Comparison of ENCODE assay signal across 13 cellular contexts in the genomic region with DNA sequence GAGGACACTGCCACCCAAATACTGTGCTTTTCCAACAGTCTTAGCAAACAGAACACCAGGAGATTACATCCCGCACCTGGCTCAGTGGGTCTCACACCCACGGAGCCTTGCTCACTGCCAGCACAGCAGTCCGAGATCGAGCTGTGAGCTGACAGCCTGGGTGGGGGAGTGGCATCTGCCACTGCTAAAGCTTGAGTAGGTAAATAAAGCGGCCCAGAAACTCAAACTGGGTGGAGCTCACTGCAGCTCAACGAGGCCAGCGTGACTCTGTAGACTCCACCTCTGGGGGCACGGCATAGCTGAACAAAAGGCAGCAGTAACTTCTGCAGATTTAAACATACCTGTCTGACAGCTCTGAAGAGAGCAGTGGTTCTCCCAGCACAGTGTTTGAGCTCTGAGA. TPM values are rescaled to one million over a fixed set of nuclear protein-coding genes. Genes with fewer than 3 reads are reported as not detected.
DNase-seq lines count a peak whose midpoint lies in the region; ATAC-seq and TF ChIP-seq lines count a peak whose summit lies in the region.
"Had no signal": no experiment of that assay in that cellular context is flagged by ENCODE, and none has a peak within 500 bp of the region (broad histone marks: within the 10 kb centered on the region; RNA-seq: fewer than 3 reads in every experiment).

No MANE protein-coding gene starts in this region.

- H3K36me3 Mint-ChIP-seq in WTC11, result no peaks in the 10 kb centered on the region
- no peaks in the 10 kb centered on the region for H3K36me3 Mint-ChIP-seq in HFFc6 (ENCODE audit: low read depth)
- H3K36me3 Mint-ChIP-seq in T-cell, result no peaks in the 10 kb centered on the region
- H3K36me3 Mint-ChIP-seq: activated naive CD8-positive, alpha-beta T cell treated with anti-CD3 and anti-CD28 coated beads for 36 hours had no signal

- H3K4me1 Mint-ChIP-seq in WTC11 (peaks cover 12% of the 10 kb centered on the region), HFFc6 (ENCODE audit: low read depth) (no peaks in the 10 kb centered on the region), T-cell (no peaks in the 10 kb centered on the region)
- H3K4me1 Mint-ChIP-seq: activated naive CD8-positive, alpha-beta T cell treated with anti-CD3 and anti-CD28 coated beads for 36 hours had no signal

- peaks cover 3% of the 10 kb centered on the region; the same call in 1 of the 2 replicates for H3K9me3 Mint-ChIP-seq in WTC11
- H3K9me3 Mint-ChIP-seq in HFFc6, result no peaks in the 10 kb centered on the region
- no peaks in the 10 kb centered on the region for H3K9me3 Mint-ChIP-seq in T-cell
- H3K9me3 Mint-ChIP-seq: activated B cell treated with CpG ODN at 0.5 μM for 24 hours; activated naive CD8-positive, alpha-beta T cell treated with anti-CD3 and anti-CD28 coated beads for 36 hours had no signal

- peak; percentile 10 for DNase-seq in SIG-M5 treated with dmso at 0.1 percent for 504 hours (lab: John Stamatoyannopoulos, UW; ENCODE audit: unreplicated experiment)
- DNase-seq in SIG-M5 (lab: John Stamatoyannopoulos, UW), result no peak
- DNase-seq in WTC11 (ENCODE audit: low spot score), result no peak
- peak in 2 of 3 donors; percentile 52 to 59 for DNase-seq in right lobe of liver
- no peak for DNase-seq in HFFc6
- no peak for DNase-seq in cerebellum (ENCODE audit: low spot score)
- no peak for DNase-seq in T-cell
- DNase-seq: activated B cell treated with CpG ODN at 0.5 μM for 24 hours; activated naive CD8-positive, alpha-beta T cell treated with anti-CD3 and anti-CD28 coated beads for 36 hours; glutamatergic neuron had no signal

- no peak overlapping the region for H3K4me3 ChIP-seq in right lobe of liver

- WGBS in right lobe of liver (ENCODE audit: insufficient coverage, low coverage, low lambda C conversion rate, missing lambda C conversion rate), result no CpG with 5 or more reads among the region's 8 CpGs

- no peaks in the 10 kb centered on the region for H3K4me1 ChIP-seq in right lobe of liver

- intact Hi-C loops in right lobe of liver (cut with DNase I), result no loop called here

- TF ChIP-seq CTCF in WTC11 (IDR thresholded peaks at IDR 0.05), result no peak
- TF ChIP-seq CTCF in right lobe of liver (IDR thresholded peaks at IDR 0.05), result no peak
- TF ChIP-seq CTCF in HFFc6 (IDR thresholded peaks at IDR 0.05), result no peak

- POLR2A ChIA-PET in WTC11 (lab: Charles Lee), result no interaction called here
- POLR2A ChIA-PET in T-cell (lab: Charles Lee), result no interaction called here

- H3K27me3 Mint-ChIP-seq in WTC11 (ENCODE audit: low read depth), result no peaks in the 10 kb centered on the region; the same call in 1 of the 2 replicates
- peaks cover 8% of the 10 kb centered on the region for H3K27me3 Mint-ChIP-seq in HFFc6 (ENCODE audit: insufficient read depth)
- peaks cover 5 to 9% of the 10 kb centered on the region in 2 donors for H3K27me3 Mint-ChIP-seq in T-cell

- H3K27me3 ChIP-seq in right lobe of liver, result no peaks in the 10 kb centered on the region
- H3K27me3 ChIP-seq: neutrophil had no signal

- H3K4me3 Mint-ChIP-seq in WTC11, result no peak overlapping the region
- no peak overlapping the region for H3K4me3 Mint-ChIP-seq in HFFc6
- H3K4me3 Mint-ChIP-seq in T-cell, result no peak overlapping the region
- H3K4me3 Mint-ChIP-seq: activated B cell treated with CpG ODN at 0.5 μM for 24 hours; activated naive CD8-positive, alpha-beta T cell treated with anti-CD3 and anti-CD28 coated beads for 36 hours had no signal

- peak; percentile 32; the same call in 1 of the 2 replicates for ATAC-seq in WTC11
- ATAC-seq in right lobe of liver, result peak; percentile 60 to 95 (median 67)
- no peak for ATAC-seq in T-cell (replicated peaks in 1 of 4)
- no peak for ATAC-seq in GM21367 (IDR thresholded peaks at IDR 0.05; ENCODE audit: unreplicated experiment)

- CTCF ChIA-PET in WTC11 (lab: Charles Lee), result interaction anchor here (0.9 to 1.4 kb wide), 3 partner anchors 23 to 30 kb away, joined by 3 read pairs; no protein-coding TSS in a partner anchor
- CTCF ChIA-PET in T-cell (lab: Charles Lee), result no interaction called here

- H3K36me3 ChIP-seq in right lobe of liver, result no peaks in the 10 kb centered on the region
- H3K36me3 ChIP-seq: neutrophil had no signal

- H3K27ac Mint-ChIP-seq in WTC11 (no peak overlapping the region), HFFc6 (no peak overlapping the region), T-cell (no peak overlapping the region)
- H3K27ac Mint-ChIP-seq: activated B cell treated with CpG ODN at 0.5 μM for 24 hours; activated naive CD8-positive, alpha-beta T cell treated with anti-CD3 and anti-CD28 coated beads for 36 hours had no signal

- H3K9me3 ChIP-seq in right lobe of liver, result no peaks in the 10 kb centered on the region
- H3K9me3 ChIP-seq: neutrophil had no signal

- no peak overlapping the region for H3K27ac ChIP-seq in right lobe of liver
- H3K27ac ChIP-seq: neutrophil had no signal

- TF ChIP-seq POLR2A in right lobe of liver (IDR thresholded peaks at IDR 0.05), result no peak

TF ChIP-seq in WTC11, 78 proteins besides CTCF, POLR2A, EP300 and RAD21 (continues in another document):
- TF ChIP-seq, protein P1, sequence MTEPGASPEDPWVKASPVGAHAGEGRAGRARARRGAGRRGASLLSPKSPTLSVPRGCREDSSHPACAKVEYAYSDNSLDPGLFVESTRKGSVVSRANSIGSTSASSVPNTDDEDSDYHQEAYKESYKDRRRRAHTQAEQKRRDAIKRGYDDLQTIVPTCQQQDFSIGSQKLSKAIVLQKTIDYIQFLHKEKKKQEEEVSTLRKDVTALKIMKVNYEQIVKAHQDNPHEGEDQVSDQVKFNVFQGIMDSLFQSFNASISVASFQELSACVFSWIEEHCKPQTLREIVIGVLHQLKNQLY (CRISPR knock-in tag; IDR thresholded peaks at IDR 0.05), result no peak
- TF ChIP-seq TP53 (CRISPR knock-in tag; IDR thresholded peaks at IDR 0.05) (no peak), CBFB (CRISPR knock-in tag; IDR thresholded peaks at IDR 0.05; ENCODE audit: low read depth) (no peak), MXD4 (CRISPR knock-in tag; IDR thresholded peaks at IDR 0.05; ENCODE audit: borderline replicate concordance) (no peak), KAT7 (CRISPR knock-in tag; IDR thresholded peaks at IDR 0.05; ENCODE audit: borderline replicate concordance) (no peak), TEAD4 (CRISPR knock-in tag; IDR thresholded peaks at IDR 0.05) (no peak), ETV6 (CRISPR knock-in tag; IDR thresholded peaks at IDR 0.05) (no peak), ELF4 (CRISPR knock-in tag; IDR thresholded peaks at IDR 0.05; ENCODE audit: low read depth) (no peak), GTF2I (CRISPR knock-in tag; conservative IDR thresholded peaks at IDR 0.05) (no peak), JAZF1 (CRISPR knock-in tag; IDR thresholded peaks at IDR 0.05) (no peak)
- TF ChIP-seq, protein P2, sequence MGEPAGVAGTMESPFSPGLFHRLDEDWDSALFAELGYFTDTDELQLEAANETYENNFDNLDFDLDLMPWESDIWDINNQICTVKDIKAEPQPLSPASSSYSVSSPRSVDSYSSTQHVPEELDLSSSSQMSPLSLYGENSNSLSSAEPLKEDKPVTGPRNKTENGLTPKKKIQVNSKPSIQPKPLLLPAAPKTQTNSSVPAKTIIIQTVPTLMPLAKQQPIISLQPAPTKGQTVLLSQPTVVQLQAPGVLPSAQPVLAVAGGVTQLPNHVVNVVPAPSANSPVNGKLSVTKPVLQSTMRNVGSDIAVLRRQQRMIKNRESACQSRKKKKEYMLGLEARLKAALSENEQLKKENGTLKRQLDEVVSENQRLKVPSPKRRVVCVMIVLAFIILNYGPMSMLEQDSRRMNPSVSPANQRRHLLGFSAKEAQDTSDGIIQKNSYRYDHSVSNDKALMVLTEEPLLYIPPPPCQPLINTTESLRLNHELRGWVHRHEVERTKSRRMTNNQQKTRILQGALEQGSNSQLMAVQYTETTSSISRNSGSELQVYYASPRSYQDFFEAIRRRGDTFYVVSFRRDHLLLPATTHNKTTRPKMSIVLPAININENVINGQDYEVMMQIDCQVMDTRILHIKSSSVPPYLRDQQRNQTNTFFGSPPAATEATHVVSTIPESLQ (CRISPR knock-in tag; IDR thresholded peaks at IDR 0.05), result no peak
- TF ChIP-seq, protein P3, sequence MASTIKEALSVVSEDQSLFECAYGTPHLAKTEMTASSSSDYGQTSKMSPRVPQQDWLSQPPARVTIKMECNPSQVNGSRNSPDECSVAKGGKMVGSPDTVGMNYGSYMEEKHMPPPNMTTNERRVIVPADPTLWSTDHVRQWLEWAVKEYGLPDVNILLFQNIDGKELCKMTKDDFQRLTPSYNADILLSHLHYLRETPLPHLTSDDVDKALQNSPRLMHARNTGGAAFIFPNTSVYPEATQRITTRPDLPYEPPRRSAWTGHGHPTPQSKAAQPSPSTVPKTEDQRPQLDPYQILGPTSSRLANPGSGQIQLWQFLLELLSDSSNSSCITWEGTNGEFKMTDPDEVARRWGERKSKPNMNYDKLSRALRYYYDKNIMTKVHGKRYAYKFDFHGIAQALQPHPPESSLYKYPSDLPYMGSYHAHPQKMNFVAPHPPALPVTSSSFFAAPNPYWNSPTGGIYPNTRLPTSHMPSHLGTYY (CRISPR knock-in tag; IDR thresholded peaks at IDR 0.05), result no peak
- TF ChIP-seq, protein P4, sequence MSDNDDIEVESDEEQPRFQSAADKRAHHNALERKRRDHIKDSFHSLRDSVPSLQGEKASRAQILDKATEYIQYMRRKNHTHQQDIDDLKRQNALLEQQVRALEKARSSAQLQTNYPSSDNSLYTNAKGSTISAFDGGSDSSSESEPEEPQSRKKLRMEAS (CRISPR knock-in tag; IDR thresholded peaks at IDR 0.05), result no peak

RNA-seq across cellular contexts. Expression of a gene that starts 28.8 kb away (rescaled TPM):
- total RNA-seq in WTC11 (2021) (5.2 to 8.3 TPM (median 6.5 TPM) in 3 replicates), right lobe of liver (10 to 100 TPM in 1 of 6 experiments, 1 to 10 TPM in 5; 2.5 to 12.0 (median 4.2) TPM), cerebellum (130 TPM), T-cell (1 to 10 TPM in 3 of 5 donors, under 1 TPM in 2; 0.47 to 2.5 (median 1.5) TPM)
- total RNA-seq in HFFc6 (2021; fragmentation: NEBNext Ultra II Directional; extraction: Animal tissue kit (Norgen Biotek cat#: 25700)), result under 1 TPM in 1 of 6 experiments, not detected in 5; 0.07 TPM
- total RNA-seq: A673 had no signal

Comparison
In these comparisons a context has a peak if more than half of its experiments do, and no peak if none do; other contexts are left out.
1. DNase-seq: peak in SIG-M5 treated with dmso at 0.1 percent for 504 hours (single experiment) and right lobe of liver (2 of 3); none in SIG-M5 (single experiment), WTC11 (single experiment), HFFc6 (single experiment), cerebellum (single experiment) and T-cell (0 of 34).
2. ATAC-seq: peak in WTC11 (single experiment) and right lobe of liver (4 of 4); none in T-cell (0 of 4) and GM21367 (single experiment).
3. RNA of a gene that starts 28.8 kb away (total RNA-seq): 130 TPM in cerebellum (single experiment); 5.2 to 8.3 TPM in WTC11, 2.5 to 12.0 TPM in right lobe of liver, 0.47 to 2.5 TPM in T-cell and 0.07 TPM in HFFc6; every median in the first group is over 10 times any median in the second.